28 cellular contexts compared by ENCODE assay signal in the genomic region with DNA sequence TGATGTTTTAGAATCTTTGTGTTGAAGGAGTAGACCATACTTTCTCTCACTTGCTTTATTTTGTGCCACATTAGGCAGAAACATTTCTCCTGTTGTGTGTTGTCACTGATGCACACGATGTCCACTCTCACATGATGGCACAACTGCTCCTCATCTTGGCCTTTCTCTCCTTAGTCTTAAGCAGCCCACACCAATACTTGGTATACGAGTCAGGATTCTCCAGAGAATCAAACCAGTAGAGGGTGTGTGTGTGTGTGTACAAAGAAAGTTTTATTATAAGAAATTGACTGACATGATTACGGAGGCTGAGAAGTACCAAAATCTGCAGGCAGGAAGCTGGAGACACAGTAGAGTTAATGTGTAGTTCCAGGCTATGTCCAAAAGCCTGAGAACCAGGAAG.
DNase-seq lines count a peak whose midpoint lies in the region; ATAC-seq and TF ChIP-seq lines count a peak whose summit lies in the region.
"Had no signal": no experiment of that assay in that cellular context is flagged by ENCODE, and none has a peak within 500 bp of the region (broad histone marks: within the 10 kb centered on the region; RNA-seq: fewer than 3 reads in every experiment).

No MANE protein-coding gene starts in this region.

- H3K27me3 Mint-ChIP-seq in HFFc6 (ENCODE audit: insufficient read depth): peaks cover 2% of the 10 kb centered on the region; the same call in 1 of the 2 replicates
- H3K27me3 Mint-ChIP-seq: effector memory CD8-positive, alpha-beta T cell had no signal

- H3K27ac ChIP-seq in brain microvascular endothelial cell: no peak overlapping the region
- H3K27ac ChIP-seq: heart left ventricle, ovary, Peyer's patch, right atrium auricular region, SJSA1, tibial nerve had no signal

- H3K4me3 Mint-ChIP-seq in HFFc6: peak overlapping the region; percentile 27; the same call in 1 of the 2 replicates
- H3K4me3 Mint-ChIP-seq: effector memory CD8-positive, alpha-beta T cell; natural killer cell treated with Interleukin-12 subunit alpha and Interleukin-12 subunit beta and Interleukin-15 and Interleukin-18, amount 100 ng/mL, for 72 hours; T-helper 1 cell treated with Interleukin-12 subunit alpha and Interleukin-12 subunit beta and Interleukin-4 antibody, amounts not matched to agents 30 μg/mL and 1 μg/mL, for 36 hours had no signal

- DNase-seq in AG08396 (ENCODE audit: low spot score): peak; percentile 26
- DNase-seq in HFFc6: peak; percentile 46
- peak; percentile 20 for DNase-seq in brain microvascular endothelial cell
- DNase-seq in kidney tubule cell (ENCODE audit: low spot score): peak; percentile 22
- DNase-seq in dermis blood vessel endothelial cell: no peak
- DNase-seq: activated CD4-positive, alpha-beta T cell treated with anti-CD3 and anti-CD28 coated beads for 48 hours; activated naive CD4-positive, alpha-beta T cell treated with anti-CD3 and anti-CD28 coated beads, Interleukin-2, amount 50 U/mL, for 16 hours; C1 segment of cervical spinal cord; effector memory CD8-positive, alpha-beta T cell; heart left ventricle; NCI-H1105 treated with DMSO at 0.1 percent for 48 hours; NCI-H2029 treated with DMSO at 0.1 percent for 48 hours; NCI-H524; ovary; Peyer's patch; stimulated activated CD4-positive, alpha-beta T cell treated with anti-CD3 and anti-CD28 coated beads, Interleukin-12 subunit alpha, Interleukin-12 subunit beta, amount 100 ng/mL, for 4 hours; stimulated activated CD4-positive, alpha-beta T cell treated with anti-CD3 and anti-CD28 coated beads, Interleukin-4, amount 100 ng/mL, for 4 hours; stimulated activated naive CD8-positive, alpha-beta T cell treated with anti-CD3 and anti-CD28 coated beads, Interleukin-15, Interleukin-2, amounts not matched to agents 100 U/mL and 50 U/mL, for 24 hours had no signal

- H3K9me3 Mint-ChIP-seq in HFFc6: no peaks in the 10 kb centered on the region
- H3K9me3 Mint-ChIP-seq: effector memory CD8-positive, alpha-beta T cell; natural killer cell treated with Interleukin-12 subunit alpha and Interleukin-12 subunit beta and Interleukin-15 and Interleukin-18, amount 100 ng/mL, for 72 hours; T-helper 1 cell treated with Interleukin-12 subunit alpha and Interleukin-12 subunit beta and Interleukin-4 antibody, amounts not matched to agents 30 μg/mL and 1 μg/mL, for 36 hours had no signal

- TF ChIP-seq CTCF in HFFc6 (IDR thresholded peaks at IDR 0.05): peak; percentile 19; the same call in 1 of the 2 replicates
- TF ChIP-seq CTCF in brain microvascular endothelial cell (IDR thresholded peaks at IDR 0.05; ENCODE audit: low read depth, low read length, missing control alignments): no peak

- H3K27me3 ChIP-seq in brain microvascular endothelial cell (replicated peaks): no peaks in the 10 kb centered on the region
- H3K27me3 ChIP-seq: heart left ventricle, ovary, Peyer's patch, right atrium auricular region, SJSA1, tibial nerve had no signal

- in situ Hi-C loops in brain microvascular endothelial cell (cut with HindIII; ENCODE audit: low pct_ligation_motif_present, low sequenced_read_pairs): no loop called here

- peaks cover 30% of the 10 kb centered on the region for H3K4me1 Mint-ChIP-seq in HFFc6 (ENCODE audit: low read depth)

- peaks cover 73% of the 10 kb centered on the region for H3K36me3 Mint-ChIP-seq in HFFc6 (ENCODE audit: low read depth)
- H3K36me3 Mint-ChIP-seq: natural killer cell treated with Interleukin-12 subunit alpha and Interleukin-12 subunit beta and Interleukin-15 and Interleukin-18, amount 100 ng/mL, for 72 hours had no signal

- no peak overlapping the region for H3K4me3 ChIP-seq in brain microvascular endothelial cell (ENCODE audit: low read depth, low read length)
- H3K4me3 ChIP-seq: heart left ventricle, ovary, Peyer's patch, right atrium auricular region, SJSA1, tibial nerve had no signal

- peaks cover 10% of the 10 kb centered on the region for H3K36me3 ChIP-seq in brain microvascular endothelial cell (replicated peaks)
- H3K36me3 ChIP-seq: ovary, right atrium auricular region had no signal

- peak overlapping the region; percentile 56 for H3K27ac Mint-ChIP-seq in HFFc6
- H3K27ac Mint-ChIP-seq: effector memory CD8-positive, alpha-beta T cell; natural killer cell treated with Interleukin-12 subunit alpha and Interleukin-12 subunit beta and Interleukin-15 and Interleukin-18, amount 100 ng/mL, for 72 hours; T-helper 1 cell treated with Interleukin-12 subunit alpha and Interleukin-12 subunit beta and Interleukin-4 antibody, amounts not matched to agents 30 μg/mL and 1 μg/mL, for 36 hours had no signal

- ATAC-seq in GM21528 (IDR thresholded peaks at IDR 0.05; ENCODE audit: low FRiP score, unreplicated experiment): no peak
- no peak for ATAC-seq in HG03460 (IDR thresholded peaks at IDR 0.05; ENCODE audit: unreplicated experiment)
- ATAC-seq in GM19467 (IDR thresholded peaks at IDR 0.05; ENCODE audit: unreplicated experiment): no peak
- ATAC-seq: effector memory CD8-positive, alpha-beta T cell; esophagus mucosa; heart left ventricle; left lobe of liver; natural killer cell treated with Interleukin-12 subunit alpha and Interleukin-12 subunit beta and Interleukin-15 and Interleukin-18, amount 100 ng/mL, for 72 hours; stimulated activated naive CD8-positive, alpha-beta T cell treated with anti-CD3 and anti-CD28 coated beads, Interleukin-15, Interleukin-2, amounts not matched to agents 100 U/mL and 50 U/mL, for 24 hours had no signal
